ENCODE assay signal across 1 cellular context in the genomic region with DNA sequence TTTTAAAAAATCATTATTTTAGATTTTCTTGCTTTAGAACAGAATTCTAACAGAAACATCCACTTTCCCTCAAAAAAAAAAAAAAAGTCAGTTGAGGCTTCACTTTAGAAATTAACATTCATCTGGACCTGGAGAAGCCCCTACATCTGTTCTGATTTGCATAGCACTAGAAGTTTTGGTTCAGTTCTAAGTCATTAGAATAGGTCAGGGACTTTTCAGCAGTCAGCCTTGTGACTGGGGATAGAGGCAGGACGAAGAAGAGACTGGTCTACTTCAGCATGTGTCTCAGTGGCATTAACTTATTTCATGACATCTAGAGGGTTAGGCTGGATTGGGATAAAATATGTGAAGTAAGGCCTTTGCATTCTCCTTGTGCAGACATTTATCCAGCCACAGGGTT.
TF ChIP-seq lines count a peak whose summit lies in the region.

No MANE protein-coding gene starts in this region.

TF ChIP-seq in HCT116, 20 proteins besides CTCF, POLR2A, EP300 and RAD21 (continued from another document):
- TF ChIP-seq, protein P1, sequence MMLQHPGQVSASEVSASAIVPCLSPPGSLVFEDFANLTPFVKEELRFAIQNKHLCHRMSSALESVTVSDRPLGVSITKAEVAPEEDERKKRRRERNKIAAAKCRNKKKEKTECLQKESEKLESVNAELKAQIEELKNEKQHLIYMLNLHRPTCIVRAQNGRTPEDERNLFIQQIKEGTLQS (IDR thresholded peaks at IDR 0.05) = no peak
- TF ChIP-seq, protein P2, sequence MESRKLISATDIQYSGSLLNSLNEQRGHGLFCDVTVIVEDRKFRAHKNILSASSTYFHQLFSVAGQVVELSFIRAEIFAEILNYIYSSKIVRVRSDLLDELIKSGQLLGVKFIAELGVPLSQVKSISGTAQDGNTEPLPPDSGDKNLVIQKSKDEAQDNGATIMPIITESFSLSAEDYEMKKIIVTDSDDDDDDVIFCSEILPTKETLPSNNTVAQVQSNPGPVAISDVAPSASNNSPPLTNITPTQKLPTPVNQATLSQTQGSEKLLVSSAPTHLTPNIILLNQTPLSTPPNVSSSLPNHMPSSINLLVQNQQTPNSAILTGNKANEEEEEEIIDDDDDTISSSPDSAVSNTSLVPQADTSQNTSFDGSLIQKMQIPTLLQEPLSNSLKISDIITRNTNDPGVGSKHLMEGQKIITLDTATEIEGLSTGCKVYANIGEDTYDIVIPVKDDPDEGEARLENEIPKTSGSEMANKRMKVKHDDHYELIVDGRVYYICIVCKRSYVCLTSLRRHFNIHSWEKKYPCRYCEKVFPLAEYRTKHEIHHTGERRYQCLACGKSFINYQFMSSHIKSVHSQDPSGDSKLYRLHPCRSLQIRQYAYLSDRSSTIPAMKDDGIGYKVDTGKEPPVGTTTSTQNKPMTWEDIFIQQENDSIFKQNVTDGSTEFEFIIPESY (IDR thresholded peaks at IDR 0.05; ENCODE audit: extremely low read depth, insufficient replicate concordance, low read length) = no peak
- TF ChIP-seq ZNF274 (IDR thresholded peaks at IDR 0.05; ENCODE audit: low read depth, low read length) (no peak), POLR2AphosphoS5 (IDR thresholded peaks at IDR 0.05; ENCODE audit: low read depth, low read length) (no peak), SP1 (IDR thresholded peaks at IDR 0.05; ENCODE audit: low read depth) (no peak), EZH2 (IDR thresholded peaks at IDR 0.05) (no peak)
